8 cellular contexts compared by ENCODE assay signal in the genomic region with DNA sequence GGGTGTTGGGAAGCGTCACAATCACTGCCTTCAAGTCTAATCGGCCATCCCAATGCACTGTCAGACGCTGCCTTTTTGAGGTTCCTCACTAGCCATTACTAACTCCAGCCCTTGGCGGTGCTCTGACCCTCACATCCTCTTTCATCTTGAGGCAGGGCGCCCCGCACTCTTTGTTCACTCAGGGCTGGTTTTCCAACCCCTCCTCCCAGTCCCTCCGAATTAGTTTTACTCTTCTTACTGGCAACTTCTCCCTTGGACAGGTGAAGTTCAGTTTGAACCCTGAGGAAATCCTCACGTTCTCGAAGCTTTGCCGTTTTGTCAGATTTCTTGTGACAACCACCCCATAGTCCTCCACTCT. TPM values are rescaled to one million over a fixed set of nuclear protein-coding genes. Genes with fewer than 3 reads are reported as not detected.
A peak's percentile ranks its signal among the peaks of the same experiment; 100 is the strongest.
DNase-seq lines count a peak whose midpoint lies in the region; ATAC-seq and TF ChIP-seq lines count a peak whose summit lies in the region.

No MANE protein-coding gene starts in this region.

- intact Hi-C loops in adrenal gland (cut with DNase I): no loop called here

- H3K27me3 ChIP-seq in adrenal gland (no peaks in the 10 kb centered on the region), lung (ENCODE audit: control insufficient read depth, insufficient read depth) (no peaks in the 10 kb centered on the region)

- peak overlapping the region; percentile 69 for H3K9ac ChIP-seq in ES-I3 (ENCODE audit: low read depth, low read length)

- DNase-seq in adrenal gland: no peak
- DNase-seq in lung (ENCODE audit: low spot score): no peak
- no peak for DNase-seq in OCI-M2 (lab: John Stamatoyannopoulos, UW; ENCODE audit: unreplicated experiment)
- no peak for DNase-seq in glomerular visceral epithelial cell (ENCODE audit: extremely low spot score)
- no peak for DNase-seq in activated effector memory CD4-positive, alpha-beta T cell treated with anti-CD3 and anti-CD28 coated beads, Interleukin-2, amount 50 U/mL, for 16 hours
- no peak for DNase-seq in HuH-7 (ENCODE audit: low spot score)

- H3K9me3 ChIP-seq in ES-I3 (ENCODE audit: control insufficient read depth, insufficient read depth, low read length) (no peaks in the 10 kb centered on the region), adrenal gland (replicated peaks in 1 of 3) (no peaks in the 10 kb centered on the region), lung (ENCODE audit: control insufficient read depth in 2 of 2, insufficient read depth in 1 of 2, low read length in 1 of 2) (no peaks in the 10 kb centered on the region)

- WGBS in adrenal gland, 4 donors: 3 to 4% (median 3%) methylated on average over 10 of the region's 10 CpGs
- 4 to 7% methylated on average over 10 of the region's 10 CpGs for WGBS in lung, 2 donors

- ATAC-seq in HG03045 (IDR thresholded peaks at IDR 0.05; ENCODE audit: unreplicated experiment) (peak; percentile 1), lung (ENCODE audit: insufficient read depth, low FRiP score) (no peak)

- TF ChIP-seq CTCF in adrenal gland (IDR thresholded peaks at IDR 0.05): no peak
- TF ChIP-seq CTCF in lung (IDR thresholded peaks at IDR 0.05; ENCODE audit: control extremely low read depth, extremely low read depth): no peak

- no peak for TF ChIP-seq POLR2A in adrenal gland (IDR thresholded peaks at IDR 0.05)

- peaks cover 5% of the 10 kb centered on the region; the same call in 1 of the 2 replicates for H3K36me3 ChIP-seq in ES-I3 (ENCODE audit: insufficient read depth, low read length)
- H3K36me3 ChIP-seq in adrenal gland (replicated peaks in 1 of 2): peaks cover 0 to 11% of the 10 kb centered on the region in 2 donors
- H3K36me3 ChIP-seq in lung (ENCODE audit: control insufficient read depth in 2 of 2, insufficient read depth in 2 of 2, low read length in 2 of 2): peaks cover 5 to 16% of the 10 kb centered on the region in 2 donors

- H3K4me1 ChIP-seq in ES-I3 (ENCODE audit: insufficient read depth, low read length): peaks cover 7% of the 10 kb centered on the region; the same call in 1 of the 2 replicates
- H3K4me1 ChIP-seq in adrenal gland (replicated peaks in 1 of 2): peaks cover 31 to 34% of the 10 kb centered on the region in 2 donors
- H3K4me1 ChIP-seq in lung (ENCODE audit: control insufficient read depth in 2 of 2, insufficient read depth in 2 of 2, low read length in 2 of 2): peaks cover 0 to 8% of the 10 kb centered on the region in 2 donors

- H3K4me3 ChIP-seq in adrenal gland (peak overlapping the region in 3 of 4 donors; percentile 29 to 76 (median 44)), lung (peak overlapping the region; percentile 77)

- peak overlapping the region; percentile 33 to 97 (median 89) for H3K27ac ChIP-seq in adrenal gland
- H3K27ac ChIP-seq in lung (ENCODE audit: low read depth in 1 of 2, low read length in 1 of 2): peak overlapping the region; percentile 76 to 94

RNA-seq across cellular contexts. Expression of a gene that starts 0.6 kb away (rescaled TPM):
- total RNA-seq in adrenal gland (10 to 100 TPM in 3 of 8 donors, 1 to 10 TPM in 5; 4.3 to 15.0 (median 8.8) TPM), lung (1 to 10 TPM; 2.5 to 7.9 TPM)
- polyA plus RNA-seq in adrenal gland (1 to 10 TPM; 2.2 to 5.5 (median 5.0) TPM), lung (1 to 10 TPM; 3.1 to 3.5 TPM)

RNA-seq across cellular contexts. Expression of a gene that starts 2.2 kb away (rescaled TPM):
- total RNA-seq in adrenal gland: 1,000 to 10,000 TPM; 1,635 to 4,364 (median 3,125) TPM
- polyA plus RNA-seq in adrenal gland: 1,000 to 10,000 TPM; 2,153 to 6,204 (median 2,446) TPM
- 1,000 to 10,000 TPM; 1,569 to 3,132 TPM for total RNA-seq in lung
- polyA plus RNA-seq in lung: 1,000 to 10,000 TPM; 4,690 to 5,737 TPM

RNA-seq across cellular contexts. Expression of a gene that starts 9.4 kb away (rescaled TPM):
- total RNA-seq in adrenal gland (100 to 1,000 TPM in 7 of 8 donors, 10 to 100 TPM in 1; 95.5 to 156 (median 127) TPM), lung (100 to 1,000 TPM in 1 of 2 donors, 10 to 100 TPM in 1; 57.4 to 131 TPM)
- polyA plus RNA-seq in adrenal gland (100 to 1,000 TPM in 1 of 3 donors, 10 to 100 TPM in 2; 27.2 to 103 (median 35.4) TPM), lung (10 to 100 TPM; 23.5 to 71.0 TPM)

RNA-seq across cellular contexts. Expression of a gene that starts 14.3 kb away (rescaled TPM):
- total RNA-seq in adrenal gland (100 to 1,000 TPM in 4 of 8 donors, 10 to 100 TPM in 4; 64.1 to 119 (median 95.8) TPM), lung (10 to 100 TPM; 80.2 to 81.3 TPM)
- polyA plus RNA-seq in adrenal gland (100 to 1,000 TPM in 2 of 3 donors, 10 to 100 TPM in 1; 83.3 to 252 (median 106) TPM), lung (100 to 1,000 TPM in 1 of 2 donors, 10 to 100 TPM in 1; 97.6 to 137 TPM)

RNA-seq across cellular contexts. Expression of a gene that starts 33.7 kb away (rescaled TPM):
- total RNA-seq in adrenal gland (10 to 100 TPM; 28.0 to 89.3 (median 60.0) TPM), lung (10 to 100 TPM; 39.1 to 46.1 TPM)
- polyA plus RNA-seq in adrenal gland (100 to 1,000 TPM in 2 of 3 donors, 10 to 100 TPM in 1; 33.4 to 129 (median 118) TPM), lung (10 to 100 TPM; 20.7 to 40.3 TPM)
